In genomic region chr10:101625821-101626412, GRCh38 we compare ENCODE assay signal across 21 cellular contexts. TPM values are rescaled to one million over a fixed set of nuclear protein-coding genes. Genes with fewer than 3 reads are reported as not detected.
DNase-seq lines count a peak whose midpoint lies in the region; ATAC-seq and TF ChIP-seq lines count a peak whose summit lies in the region.
"Had no signal": no experiment of that assay in that cellular context is flagged by ENCODE, and none has a peak within 500 bp of the region (broad histone marks: within the 10 kb centered on the region; RNA-seq: fewer than 3 reads in every experiment).

No MANE protein-coding gene starts in this region.

- H3K4me1 ChIP-seq in thyroid gland (peaks cover 5 to 11% of the 10 kb centered on the region in 2 donors), mesendoderm (ENCODE audit: control insufficient read depth, low read depth, low read length) (peaks cover 6% of the 10 kb centered on the region)
- H3K4me1 ChIP-seq: transverse colon had no signal

- H3K4me3 ChIP-seq in thyroid gland (replicated peaks in 1 of 3) = no peak overlapping the region
- no peak overlapping the region for H3K4me3 ChIP-seq in mesendoderm (ENCODE audit: low read length)
- H3K4me3 ChIP-seq: adrenal gland, PC-9, transverse colon had no signal

- H2BK120ac ChIP-seq in mesendoderm (ENCODE audit: low read depth, low read length) = no peak overlapping the region

- DNase-seq in activated naive CD8-positive, alpha-beta T cell treated with anti-CD3 and anti-CD28 coated beads, Interleukin-2, amount 10 ng/mL, durations not matched to agents 7 days and 5 days = peak; percentile 1
- no peak for DNase-seq in activated naive CD8-positive, alpha-beta T cell treated with anti-CD3 and anti-CD28 coated beads, Interleukin-2, amount 50 U/mL, for 24 hours
- DNase-seq in NCI-H82 treated with DMSO at 0.1 percent for 48 hours (lab: John Stamatoyannopoulos, UW; ENCODE audit: unreplicated experiment) (peak; percentile 63), cardiac septum (ENCODE audit: low spot score) (peak; percentile 53), thyroid gland (peak; percentile 39 to 44), mesendoderm (no peak), progenitor cell of endocrine pancreas (ENCODE audit: low spot score, unreplicated experiment) (no peak)
- DNase-seq: CD8-positive, alpha-beta memory T cell; NCI-H1694 treated with DMSO at 0.1 percent for 48 hours; NCI-H526; PC-9; retina; stimulated activated naive B cell treated with anti-CD40 and anti-IgM and Interleukin-4, amounts not matched to agents 10 μg/mL and 1 μg/mL and 100 μg/mL, for 72 hours; transverse colon had no signal

- H3K56ac ChIP-seq in mesendoderm (ENCODE audit: low read length) = no peak overlapping the region

- H2BK15ac ChIP-seq in mesendoderm (replicated peaks; ENCODE audit: low read depth) = no peak overlapping the region

- no peaks in the 10 kb centered on the region for H3K27me3 Mint-ChIP-seq in activated naive CD8-positive, alpha-beta T cell treated with anti-CD3 and anti-CD28 coated beads, Interleukin-2, amount 10 ng/mL, durations not matched to agents 7 days and 5 days
- no peaks in the 10 kb centered on the region for H3K27me3 Mint-ChIP-seq in activated naive CD8-positive, alpha-beta T cell treated with anti-CD3 and anti-CD28 coated beads, Interleukin-2, amount 50 U/mL, for 24 hours
- no peaks in the 10 kb centered on the region for H3K27me3 Mint-ChIP-seq in progenitor cell of endocrine pancreas
- H3K27me3 Mint-ChIP-seq: CD8-positive, alpha-beta memory T cell; stimulated activated naive B cell treated with anti-CD40 and anti-IgM and Interleukin-4, amounts not matched to agents 10 μg/mL and 1 μg/mL and 100 μg/mL, for 72 hours had no signal

- no peaks in the 10 kb centered on the region for H3K27me3 ChIP-seq in thyroid gland
- no peaks in the 10 kb centered on the region for H3K27me3 ChIP-seq in mesendoderm (ENCODE audit: insufficient read depth, low read length, poor library complexity)
- H3K27me3 ChIP-seq: adrenal gland, neutrophil, transverse colon had no signal

- no peak overlapping the region for H2BK5ac ChIP-seq in mesendoderm (ENCODE audit: low read length)

- no peak overlapping the region for H3K4ac ChIP-seq in mesendoderm (ENCODE audit: low read depth, low read length)

- no peak overlapping the region for H3K4me2 ChIP-seq in mesendoderm (ENCODE audit: low read length)
- H3K4me2 ChIP-seq: PC-9 had no signal

- TF ChIP-seq CTCF in thyroid gland (IDR thresholded peaks at IDR 0.05) (no peak), progenitor cell of endocrine pancreas (IDR thresholded peaks at IDR 0.05; ENCODE audit: unreplicated experiment) (no peak)

- whole genome bisulfite sequencing in thyroid gland, 2 donors = 60 to 92% methylated on average over 1 of the region's 1 CpG
- no CpG with 5 or more reads among the region's 1 CpG for WGBS in mesendoderm (ENCODE audit: extremely low coverage, insufficient coverage, low lambda C conversion rate)

- ATAC-seq in activated naive CD8-positive, alpha-beta T cell treated with anti-CD3 and anti-CD28 coated beads, Interleukin-2, amount 10 ng/mL, durations not matched to agents 7 days and 5 days (ENCODE audit: low read depth) = no peak
- no peak for ATAC-seq in activated naive CD8-positive, alpha-beta T cell treated with anti-CD3 and anti-CD28 coated beads, Interleukin-2, amount 50 U/mL, for 24 hours
- ATAC-seq in GM21737 (IDR thresholded peaks at IDR 0.05; ENCODE audit: unreplicated experiment) = no peak
- ATAC-seq: HepG2; stimulated activated naive B cell treated with anti-CD40 and anti-IgM and Interleukin-4, amounts not matched to agents 10 μg/mL and 1 μg/mL and 100 μg/mL, for 72 hours; WTC11 had no signal

- POLR2A ChIA-PET in activated naive CD8-positive, alpha-beta T cell treated with anti-CD3 and anti-CD28 coated beads, Interleukin-2, amount 10 ng/mL, durations not matched to agents 7 days and 5 days (lab: Charles Lee) = no interaction called here

- H3K9ac ChIP-seq in mesendoderm (ENCODE audit: low read length) = no peak overlapping the region

- intact Hi-C loops in cardiac septum (cut with DNase I) (no loop called here), thyroid gland (cut with DNase I) (no loop called here)

- peaks cover 0 to 3% of the 10 kb centered on the region in 2 donors for H3K36me3 ChIP-seq in thyroid gland
- H3K36me3 ChIP-seq in mesendoderm (ENCODE audit: control insufficient read depth, insufficient read depth, low read length) = no peaks in the 10 kb centered on the region

- H4K5ac ChIP-seq in mesendoderm (ENCODE audit: low read length) = no peak overlapping the region

- H3K79me2 ChIP-seq in mesendoderm (ENCODE audit: control insufficient read depth, insufficient read depth, low read length) = no peaks in the 10 kb centered on the region

- peaks cover 2% of the 10 kb centered on the region for H3K79me1 ChIP-seq in mesendoderm (ENCODE audit: low read length)

- H3K4me3 Mint-ChIP-seq in activated naive CD8-positive, alpha-beta T cell treated with anti-CD3 and anti-CD28 coated beads, Interleukin-2, amount 10 ng/mL, durations not matched to agents 7 days and 5 days = no peak overlapping the region
- no peak overlapping the region for H3K4me3 Mint-ChIP-seq in activated naive CD8-positive, alpha-beta T cell treated with anti-CD3 and anti-CD28 coated beads, Interleukin-2, amount 50 U/mL, for 24 hours
- no peak overlapping the region for H3K4me3 Mint-ChIP-seq in progenitor cell of endocrine pancreas (ENCODE audit: low read depth)
- H3K4me3 Mint-ChIP-seq: CD8-positive, alpha-beta memory T cell; mesothelial cell of epicardium; stimulated activated naive B cell treated with anti-CD40 and anti-IgM and Interleukin-4, amounts not matched to agents 10 μg/mL and 1 μg/mL and 100 μg/mL, for 72 hours; WTC11 had no signal

- no peak overlapping the region for H3K23ac ChIP-seq in mesendoderm (ENCODE audit: low read length)

- H3K18ac ChIP-seq in mesendoderm (ENCODE audit: low read length) = no peak overlapping the region

- H3K27ac ChIP-seq in thyroid gland (no peak overlapping the region), mesendoderm (ENCODE audit: low read depth, low read length) (no peak overlapping the region)
- H3K27ac ChIP-seq: adrenal gland, neutrophil, PC-9, transverse colon had no signal

- no peaks in the 10 kb centered on the region for H3K9me3 ChIP-seq in thyroid gland
- H3K9me3 ChIP-seq: adrenal gland, neutrophil, transverse colon had no signal

- H3K9me3 Mint-ChIP-seq in activated naive CD8-positive, alpha-beta T cell treated with anti-CD3 and anti-CD28 coated beads, Interleukin-2, amount 10 ng/mL, durations not matched to agents 7 days and 5 days = no peaks in the 10 kb centered on the region
- no peaks in the 10 kb centered on the region for H3K9me3 Mint-ChIP-seq in activated naive CD8-positive, alpha-beta T cell treated with anti-CD3 and anti-CD28 coated beads, Interleukin-2, amount 50 U/mL, for 24 hours
- no peaks in the 10 kb centered on the region for H3K9me3 Mint-ChIP-seq in progenitor cell of endocrine pancreas (ENCODE audit: low read depth)
- H3K9me3 Mint-ChIP-seq: activated T-helper 2 cell treated with anti-CD3 and anti-CD28 coated beads, Interferon-gamma antibody, Interleukin-2, Interleukin-4, amounts not matched to agents 10 μg/mL and 5 μg/mL and 100 μg/mL, durations not matched to agents 14 hours and 24 hours and 36 hours; CD8-positive, alpha-beta memory T cell; stimulated activated naive B cell treated with anti-CD40 and anti-IgM and Interleukin-4, amounts not matched to agents 10 μg/mL and 1 μg/mL and 100 μg/mL, for 72 hours had no signal

- TF ChIP-seq POLR2A in thyroid gland (IDR thresholded peaks at IDR 0.05) = no peak

- no peak overlapping the region for H2AK5ac ChIP-seq in mesendoderm (ENCODE audit: low read length)

- peaks cover 16% of the 10 kb centered on the region for H3K36me3 Mint-ChIP-seq in activated naive CD8-positive, alpha-beta T cell treated with anti-CD3 and anti-CD28 coated beads, Interleukin-2, amount 10 ng/mL, durations not matched to agents 7 days and 5 days
- H3K36me3 Mint-ChIP-seq in activated naive CD8-positive, alpha-beta T cell treated with anti-CD3 and anti-CD28 coated beads, Interleukin-2, amount 50 U/mL, for 24 hours (ENCODE audit: low read depth) = peaks cover 25% of the 10 kb centered on the region
- peaks cover 12% of the 10 kb centered on the region for H3K36me3 Mint-ChIP-seq in progenitor cell of endocrine pancreas (ENCODE audit: insufficient read depth)

- H4K8ac ChIP-seq in mesendoderm (ENCODE audit: low read depth, low read length) = no peak overlapping the region

- H3K27ac Mint-ChIP-seq in activated naive CD8-positive, alpha-beta T cell treated with anti-CD3 and anti-CD28 coated beads, Interleukin-2, amount 10 ng/mL, durations not matched to agents 7 days and 5 days = no peak overlapping the region
- no peak overlapping the region for H3K27ac Mint-ChIP-seq in activated naive CD8-positive, alpha-beta T cell treated with anti-CD3 and anti-CD28 coated beads, Interleukin-2, amount 50 U/mL, for 24 hours
- H3K27ac Mint-ChIP-seq in progenitor cell of endocrine pancreas = no peak overlapping the region
- H3K27ac Mint-ChIP-seq: activated T-helper 2 cell treated with anti-CD3 and anti-CD28 coated beads, Interferon-gamma antibody, Interleukin-2, Interleukin-4, amounts not matched to agents 10 μg/mL and 5 μg/mL and 100 μg/mL, durations not matched to agents 14 hours and 24 hours and 36 hours; mesothelial cell of epicardium had no signal

- peaks cover 1% of the 10 kb centered on the region for H3K4me1 Mint-ChIP-seq in activated naive CD8-positive, alpha-beta T cell treated with anti-CD3 and anti-CD28 coated beads, Interleukin-2, amount 10 ng/mL, durations not matched to agents 7 days and 5 days
- H3K4me1 Mint-ChIP-seq in activated naive CD8-positive, alpha-beta T cell treated with anti-CD3 and anti-CD28 coated beads, Interleukin-2, amount 50 U/mL, for 24 hours = no peaks in the 10 kb centered on the region
- peaks cover 5% of the 10 kb centered on the region for H3K4me1 Mint-ChIP-seq in progenitor cell of endocrine pancreas (ENCODE audit: low read depth)
- H3K4me1 Mint-ChIP-seq: mesothelial cell of epicardium had no signal

RNA-seq across cellular contexts. Expression of gene DPCD, which starts 37.8 kb away (rescaled TPM):
- total RNA-seq in activated naive CD8-positive, alpha-beta T cell treated with anti-CD3 and anti-CD28 coated beads, Interleukin-2, amount 10 ng/mL, durations not matched to agents 7 days and 5 days = 1 to 10 TPM; 4.0 to 5.5 TPM
- total RNA-seq in cardiac septum (17.5 TPM), thyroid gland (10 to 100 TPM; 18.1 to 73.0 (median 37.3) TPM), progenitor cell of endocrine pancreas (27.4 and 36.9 TPM in 2 replicates)
- 29.5 TPM for polyA plus RNA-seq in mesendoderm (2013, experiment 1 of 2)
- polyA plus RNA-seq in mesendoderm (2013, experiment 2 of 2) = 27.4 TPM

RNA-seq across cellular contexts. Expression of gene POLL, which starts 37.9 kb away (rescaled TPM):
- total RNA-seq in activated naive CD8-positive, alpha-beta T cell treated with anti-CD3 and anti-CD28 coated beads, Interleukin-2, amount 10 ng/mL, durations not matched to agents 7 days and 5 days = 10 to 100 TPM; 34.9 to 37.7 TPM
- total RNA-seq in cardiac septum = 18.8 TPM
- 10 to 100 TPM; 26.2 to 34.9 (median 33.1) TPM for total RNA-seq in thyroid gland
- 9.4 TPM for polyA plus RNA-seq in mesendoderm (2013, experiment 1 of 2)
- polyA plus RNA-seq in mesendoderm (2013, experiment 2 of 2) = 10.0 TPM
- total RNA-seq in progenitor cell of endocrine pancreas = 49.3 and 55.9 TPM in 2 replicates

Comparison
In these comparisons a context has a peak if more than half of its experiments do, and no peak if none do; other contexts are left out.
1. DNase-seq: peak in activated naive CD8-positive, alpha-beta T cell treated with anti-CD3 and anti-CD28 coated beads, Interleukin-2, amount 10 ng/mL, durations not matched to agents 7 days and 5 days (single experiment), NCI-H82 treated with DMSO at 0.1 percent for 48 hours (single experiment), cardiac septum (single experiment) and thyroid gland (2 of 2); none in activated naive CD8-positive, alpha-beta T cell treated with anti-CD3 and anti-CD28 coated beads, Interleukin-2, amount 50 U/mL, for 24 hours (single experiment), mesendoderm (single experiment) and progenitor cell of endocrine pancreas (single experiment).